Comparison of ENCODE assay signal across 24 cellular contexts in genomic region chr14:64659366-64659765, GRCh38. TPM values are rescaled to one million over a fixed set of nuclear protein-coding genes. Genes with fewer than 3 reads are reported as not detected.
DNase-seq lines count a peak whose midpoint lies in the region; ATAC-seq lines count a peak whose summit lies in the region.
"Had no signal": no experiment of that assay in that cellular context is flagged by ENCODE, and none has a peak within 500 bp of the region (broad histone marks: within the 10 kb centered on the region; RNA-seq: fewer than 3 reads in every experiment).

No MANE protein-coding gene starts in this region.

- CTCF ChIA-PET in CD4-positive, alpha-beta memory T cell (lab: Charles Lee; ENCODE audit: partially characterized antibody) = interaction anchor here (1.2 to 1.4 kb wide), 5 partner anchors 11 to 233 kb away, joined by 3 to 9 read pairs (median 5); no protein-coding TSS in a partner anchor

- in situ Hi-C loops in GM23248 (cut with MboI) = no loop called here

- no peak overlapping the region for H3K27ac ChIP-seq in CD4-positive, alpha-beta memory T cell (ENCODE audit: low read depth, low read length)
- H3K27ac ChIP-seq in GM23248 = peak overlapping the region; percentile 44
- H3K27ac ChIP-seq: esophagus squamous epithelium had no signal

- no peaks in the 10 kb centered on the region for H3K36me3 ChIP-seq in CD4-positive, alpha-beta memory T cell (ENCODE audit: insufficient read depth, low read length)
- H3K36me3 ChIP-seq in GM23248 (ENCODE audit: low read depth) (no peaks in the 10 kb centered on the region), adipocyte (ENCODE audit: control insufficient read depth, insufficient read depth, low read length, severe bottlenecking) (no peaks in the 10 kb centered on the region)
- H3K36me3 ChIP-seq: esophagus squamous epithelium had no signal

- POLR2A ChIA-PET in CD4-positive, alpha-beta memory T cell (lab: Charles Lee; ENCODE audit: partially characterized antibody) = no interaction called here

- H3K36me3 Mint-ChIP-seq in CD4-positive, alpha-beta memory T cell = no peaks in the 10 kb centered on the region
- H3K36me3 Mint-ChIP-seq in natural killer cell treated with Interleukin-12 subunit alpha and Interleukin-12 subunit beta and Interleukin-15 and Interleukin-18, amount 100 ng/mL, for 72 hours = no peaks in the 10 kb centered on the region
- H3K36me3 Mint-ChIP-seq: type B pancreatic cell had no signal

- no peak overlapping the region for H2AFZ ChIP-seq in GM23248

- no peak overlapping the region for H3K27ac Mint-ChIP-seq in CD4-positive, alpha-beta memory T cell
- no peak overlapping the region for H3K27ac Mint-ChIP-seq in natural killer cell treated with Interleukin-12 subunit alpha and Interleukin-12 subunit beta and Interleukin-15 and Interleukin-18, amount 100 ng/mL, for 72 hours
- H3K27ac Mint-ChIP-seq: progenitor cell of endocrine pancreas, type B pancreatic cell had no signal

- peaks cover 7 to 9% of the 10 kb centered on the region in 2 donors for H3K27me3 Mint-ChIP-seq in CD4-positive, alpha-beta memory T cell
- H3K27me3 Mint-ChIP-seq in natural killer cell treated with Interleukin-12 subunit alpha and Interleukin-12 subunit beta and Interleukin-15 and Interleukin-18, amount 100 ng/mL, for 72 hours = peaks cover 7 to 14% of the 10 kb centered on the region in 2 donors
- H3K27me3 Mint-ChIP-seq: type B pancreatic cell had no signal

- H3K4me2 ChIP-seq in GM23248 (ENCODE audit: unreplicated experiment) = no peak overlapping the region

- peak overlapping the region in 6 of 8 donors; percentile 61 to 80 (median 72) for H3K4me3 Mint-ChIP-seq in CD4-positive, alpha-beta memory T cell
- H3K4me3 Mint-ChIP-seq in natural killer cell treated with Interleukin-12 subunit alpha and Interleukin-12 subunit beta and Interleukin-15 and Interleukin-18, amount 100 ng/mL, for 72 hours = peak overlapping the region; percentile 15
- H3K4me3 Mint-ChIP-seq: nephron, type B pancreatic cell had no signal

- H3K79me2 ChIP-seq in GM23248 (ENCODE audit: insufficient read depth) = no peaks in the 10 kb centered on the region

- no peak overlapping the region for H3K9ac ChIP-seq in GM23248
- no peak overlapping the region for H3K9ac ChIP-seq in adipocyte (ENCODE audit: low read length)

- intact Hi-C loops in CD4-positive, alpha-beta memory T cell (cut with micrococcal nuclease) = no loop called here

- H3K9me3 ChIP-seq in CD4-positive, alpha-beta memory T cell (ENCODE audit: control insufficient read depth in 1 of 2, low read length in 2 of 2) = no peaks in the 10 kb centered on the region
- H3K9me3 ChIP-seq in GM23248 (ENCODE audit: low read depth) (no peaks in the 10 kb centered on the region), adipocyte (ENCODE audit: control insufficient read depth, low read length) (no peaks in the 10 kb centered on the region)
- H3K9me3 ChIP-seq: esophagus squamous epithelium had no signal

- H3K9me3 Mint-ChIP-seq in CD4-positive, alpha-beta memory T cell = no peaks in the 10 kb centered on the region
- no peaks in the 10 kb centered on the region for H3K9me3 Mint-ChIP-seq in natural killer cell treated with Interleukin-12 subunit alpha and Interleukin-12 subunit beta and Interleukin-15 and Interleukin-18, amount 100 ng/mL, for 72 hours
- H3K9me3 Mint-ChIP-seq: nephron, type B pancreatic cell had no signal

- H3K4me3 ChIP-seq in CD4-positive, alpha-beta memory T cell (ENCODE audit: low read length in 2 of 2) = no peak overlapping the region
- no peak overlapping the region for H3K4me3 ChIP-seq in GM23248
- H3K4me3 ChIP-seq in adipocyte (ENCODE audit: low read length) = no peak overlapping the region
- H3K4me3 ChIP-seq: esophagus squamous epithelium had no signal

- H3K4me1 ChIP-seq in CD4-positive, alpha-beta memory T cell (ENCODE audit: insufficient read depth, low read length) = no peaks in the 10 kb centered on the region
- H3K4me1 ChIP-seq in GM23248 (ENCODE audit: insufficient read depth) (peaks cover 24% of the 10 kb centered on the region), adipocyte (ENCODE audit: control insufficient read depth, insufficient read depth, low read length) (peaks cover 19% of the 10 kb centered on the region)

- WGBS in GM23248 (ENCODE audit: low coverage in 1 of 2, low lambda C conversion rate in 2 of 2, missing lambda C conversion rate in 2 of 2), 2 experiments = 33 to 43% methylated on average over 5 of the region's 5 CpGs

- no peak for DNase-seq in CD4-positive, alpha-beta memory T cell
- DNase-seq in GM23248 (peak; percentile 88), adipocyte (ENCODE audit: low read depth) (peak; percentile 47), NCI-H2171 (lab: John Stamatoyannopoulos, UW) (no peak), HPDE6-E6E7 (ENCODE audit: extremely low spot score) (no peak)
- no peak for DNase-seq in natural killer cell treated with Interleukin-12 subunit alpha and Interleukin-12 subunit beta and Interleukin-15 and Interleukin-18, amount 100 ng/mL, for 72 hours (ENCODE audit: low spot score)
- DNase-seq: activated CD4-positive, alpha-beta T cell treated with anti-CD3 and anti-CD28 coated beads for 4 hours; activated CD8-positive, alpha-beta memory T cell treated with anti-CD3 and anti-CD28 coated beads, Interleukin-2, amount 50 U/mL, for 48 hours; activated naive CD4-positive, alpha-beta T cell; AML-193; effector CD4-positive, alpha-beta T cell; esophagus squamous epithelium; KBM-7; left colon; NCI-H1694 treated with DMSO at 0.1 percent for 48 hours; NCI-H69; Right ventricle myocardium superior; stimulated activated CD4-positive, alpha-beta T cell treated with anti-CD3 and anti-CD28 coated beads, Interleukin-2, amount 100 ng/mL, for 24 hours; stimulated activated naive CD4-positive, alpha-beta T cell treated with Interleukin-2 at 50 U/mL for 16 hours; SW 1271 had no signal

- ATAC-seq in natural killer cell treated with Interleukin-12 subunit alpha and Interleukin-12 subunit beta and Interleukin-15 and Interleukin-18, amount 100 ng/mL, for 72 hours = no peak
- no peak for ATAC-seq in HG03097 (IDR thresholded peaks at IDR 0.05; ENCODE audit: low FRiP score, unreplicated experiment)
- ATAC-seq: left colon had no signal

- H3K27me3 ChIP-seq in CD4-positive, alpha-beta memory T cell (ENCODE audit: insufficient read depth, low read length) = no peaks in the 10 kb centered on the region
- no peaks in the 10 kb centered on the region for H3K27me3 ChIP-seq in GM23248 (replicated peaks; ENCODE audit: insufficient read depth)
- H3K27me3 ChIP-seq in adipocyte (replicated peaks; ENCODE audit: control insufficient read depth, insufficient read depth, low read length) = no peaks in the 10 kb centered on the region
- H3K27me3 ChIP-seq: esophagus squamous epithelium had no signal

- no peaks in the 10 kb centered on the region for H3K9me2 ChIP-seq in GM23248 (ENCODE audit: insufficient read depth)

- H3F3A ChIP-seq in GM23248 (ENCODE audit: insufficient read depth) = peaks cover 7% of the 10 kb centered on the region; the same call in 1 of the 2 replicates

- peaks cover 2 to 12% (median 10%) of the 10 kb centered on the region in 4 donors for H3K4me1 Mint-ChIP-seq in CD4-positive, alpha-beta memory T cell
- H3K4me1 Mint-ChIP-seq in natural killer cell treated with Interleukin-12 subunit alpha and Interleukin-12 subunit beta and Interleukin-15 and Interleukin-18, amount 100 ng/mL, for 72 hours (ENCODE audit: low read depth in 2 of 2) = peaks cover 15 to 16% of the 10 kb centered on the region in 2 donors

- no peaks in the 10 kb centered on the region for H4K20me1 ChIP-seq in GM23248 (ENCODE audit: insufficient read depth)

RNA-seq across cellular contexts. Expression of gene PLEKHG3, which starts 44.9 kb away (rescaled TPM):
- 10 to 100 TPM; 53.3 to 56.5 TPM for total RNA-seq in CD4-positive, alpha-beta memory T cell
- polyA plus RNA-seq in CD4-positive, alpha-beta memory T cell = 10 to 100 TPM; 10.8 to 62.6 TPM
- 4.6 and 6.9 TPM in 2 replicates for total RNA-seq in GM23248 (2014; rRNA removed; shearing (Covaris generic))
- polyA plus RNA-seq in GM23248 (2016; fragmentation: Nextera tagmentation; extraction: Ambion mirVana) = 2.1 and 2.4 TPM in 2 replicates
- 10 to 100 TPM; 17.1 to 30.3 TPM for total RNA-seq in natural killer cell treated with Interleukin-12 subunit alpha and Interleukin-12 subunit beta and Interleukin-15 and Interleukin-18, amount 100 ng/mL, for 72 hours

Comparison
In these comparisons a context has a peak if more than half of its experiments do, and no peak if none do; other contexts are left out.
1. DNase-seq: peak in GM23248 (single experiment) and adipocyte (single experiment); none in CD4-positive, alpha-beta memory T cell (0 of 5), natural killer cell treated with Interleukin-12 subunit alpha and Interleukin-12 subunit beta and Interleukin-15 and Interleukin-18, amount 100 ng/mL, for 72 hours (single experiment), NCI-H2171 (single experiment) and HPDE6-E6E7 (single experiment).